In the genomic region with DNA sequence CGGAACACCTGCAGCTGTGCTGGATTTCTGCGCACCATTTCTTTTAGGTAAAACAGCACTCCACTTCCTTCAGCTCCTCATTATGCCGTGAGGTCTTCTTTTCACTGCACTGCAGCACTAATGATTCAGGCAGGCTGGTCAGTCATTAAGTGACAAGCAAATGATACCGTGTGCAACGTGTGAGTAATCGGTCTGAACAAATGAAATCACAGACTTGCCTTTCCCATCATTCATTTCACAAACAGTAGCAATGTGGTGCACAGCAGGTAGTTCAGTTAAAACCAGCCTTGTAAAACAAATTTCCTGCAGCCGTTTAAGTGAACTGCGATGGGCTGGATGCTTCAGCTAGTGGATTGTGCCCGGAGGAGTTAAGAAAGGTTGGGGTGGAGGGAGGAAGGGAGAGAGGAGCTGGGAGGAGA, we compare ENCODE assay signal across 21 cellular contexts.
A peak's percentile ranks its signal among the peaks of the same experiment; 100 is the strongest.
DNase-seq lines count a peak whose midpoint lies in the region; ATAC-seq and TF ChIP-seq lines count a peak whose summit lies in the region.
"Had no signal": no experiment of that assay in that cellular context is flagged by ENCODE, and none has a peak within 500 bp of the region (broad histone marks: within the 10 kb centered on the region; RNA-seq: fewer than 3 reads in every experiment).

No MANE protein-coding gene starts in this region.

- intact Hi-C loops in MCF 10A (cut with micrococcal nuclease) (no loop called here), breast epithelium (cut with DNase I; ENCODE audit: low total_unique reads) (no loop called here)

- CTCF ChIA-PET in MCF 10A (lab: Yijun Ruan, JAX), result interaction anchor here (1.0 kb wide), 1 partner anchor 400 kb away, joined by 4 read pairs; no protein-coding TSS in a partner anchor

- no peak overlapping the region for H3K4me3 ChIP-seq in breast epithelium
- H3K4me3 ChIP-seq: HAP-1, heart left ventricle, mucosa of descending colon, upper lobe of right lung had no signal

- no peaks in the 10 kb centered on the region for H3K9me3 Mint-ChIP-seq in MCF 10A (ENCODE audit: unreplicated experiment)
- H3K9me3 Mint-ChIP-seq in type B pancreatic cell, result no peaks in the 10 kb centered on the region
- H3K9me3 Mint-ChIP-seq: activated T-helper 1 cell treated with anti-CD3 and anti-CD28 coated beads, Interleukin-12 subunit alpha, Interleukin-12 subunit beta, Interleukin-2, Interleukin-4 antibody, amounts not matched to agents 30 ng/mL and 10 ng/mL and 1 ng/mL, durations not matched to agents 14 hours and 24 hours and 36 hours; CD4-positive, alpha-beta T cell had no signal

- H3K4me1 Mint-ChIP-seq in MCF 10A (ENCODE audit: insufficient read depth, unreplicated experiment) (no peaks in the 10 kb centered on the region), type B pancreatic cell (ENCODE audit: unreplicated experiment) (peaks cover 16% of the 10 kb centered on the region)

- H3K27ac Mint-ChIP-seq in MCF 10A (ENCODE audit: low read depth, unreplicated experiment) (no peak overlapping the region), type B pancreatic cell (no peak overlapping the region)
- H3K27ac Mint-ChIP-seq: activated T-helper 1 cell treated with anti-CD3 and anti-CD28 coated beads, Interleukin-12 subunit alpha, Interleukin-12 subunit beta, Interleukin-2, Interleukin-4 antibody, amounts not matched to agents 30 ng/mL and 10 ng/mL and 1 ng/mL, durations not matched to agents 14 hours and 24 hours and 36 hours; CD4-positive, alpha-beta T cell had no signal

- H3K4me3 Mint-ChIP-seq in MCF 10A (ENCODE audit: unreplicated experiment), result no peak overlapping the region
- peak overlapping the region; percentile 2 for H3K4me3 Mint-ChIP-seq in type B pancreatic cell
- H3K4me3 Mint-ChIP-seq: activated T-helper 1 cell treated with anti-CD3 and anti-CD28 coated beads, Interleukin-12 subunit alpha, Interleukin-12 subunit beta, Interleukin-2, Interleukin-4 antibody, amounts not matched to agents 30 ng/mL and 10 ng/mL and 1 ng/mL, durations not matched to agents 14 hours and 24 hours and 36 hours; CD4-positive, alpha-beta T cell had no signal

- H3K27ac ChIP-seq in breast epithelium (no peak overlapping the region), foreskin keratinocyte (no peak overlapping the region)
- H3K27ac ChIP-seq: heart left ventricle, upper lobe of right lung had no signal

- no peaks in the 10 kb centered on the region for H3K9me3 ChIP-seq in breast epithelium
- H3K9me3 ChIP-seq: HAP-1, heart left ventricle, mucosa of descending colon, upper lobe of right lung had no signal

- H3K4me1 ChIP-seq in breast epithelium (no peaks in the 10 kb centered on the region), foreskin keratinocyte (no peaks in the 10 kb centered on the region)
- H3K4me1 ChIP-seq: heart left ventricle, upper lobe of right lung had no signal

- ATAC-seq in foreskin keratinocyte, result peak; percentile 61
- ATAC-seq: heart left ventricle, mucosa of descending colon, upper lobe of right lung had no signal

- BruUV-seq in MCF 10A (replicated peaks; lab: Mats Ljungman, UMichigan), result no TSS peak

- H3K36me3 ChIP-seq in breast epithelium, result no peaks in the 10 kb centered on the region
- H3K36me3 ChIP-seq: HAP-1, heart left ventricle, upper lobe of right lung had no signal

- POLR2A ChIA-PET in MCF 10A (lab: Yijun Ruan, JAX), result interaction anchor here (1.3 kb wide), 1 partner anchor 14 kb away, joined by 3 read pairs; no protein-coding TSS in a partner anchor

- H3K36me3 Mint-ChIP-seq in MCF 10A (ENCODE audit: insufficient read depth, unreplicated experiment) (peaks cover 6% of the 10 kb centered on the region), type B pancreatic cell (no peaks in the 10 kb centered on the region)

- TF ChIP-seq POLR2A in breast epithelium (IDR thresholded peaks at IDR 0.05), result no peak

- TF ChIP-seq CTCF in MCF 10A (IDR thresholded peaks at IDR 0.05; ENCODE audit: unreplicated experiment) (no peak), breast epithelium (IDR thresholded peaks at IDR 0.05) (no peak), foreskin keratinocyte (conservative IDR thresholded peaks at IDR 0.05) (no peak), type B pancreatic cell (conservative IDR thresholded peaks at IDR 0.05) (no peak)

- H3K27me3 ChIP-seq in breast epithelium (no peaks in the 10 kb centered on the region), foreskin keratinocyte (peaks cover 6% of the 10 kb centered on the region)
- H3K27me3 ChIP-seq: upper lobe of right lung had no signal

- no peaks in the 10 kb centered on the region for H3K27me3 Mint-ChIP-seq in MCF 10A (ENCODE audit: insufficient read depth, unreplicated experiment)
- H3K27me3 Mint-ChIP-seq in type B pancreatic cell, result peaks cover 27% of the 10 kb centered on the region

- peak; percentile 1 for DNase-seq in MCF 10A (ENCODE audit: unreplicated experiment)
- DNase-seq in breast epithelium (ENCODE audit: low spot score in 2 of 2), result no peak
- peak; percentile 41 for DNase-seq in RKO (ENCODE audit: low spot score)
- DNase-seq in foreskin keratinocyte, result peak; percentile 9 to 18
- DNase-seq in type B pancreatic cell (ENCODE audit: extremely low spot score, unreplicated experiment), result no peak
- DNase-seq in effector CD4-positive, alpha-beta T cell, result no peak
- DNase-seq in AG20443 (ENCODE audit: low spot score), result no peak
- DNase-seq in activated CD8-positive, alpha-beta memory T cell treated with anti-CD3 and anti-CD28 coated beads for 24 hours, result no peak
- DNase-seq: CD4-positive, alpha-beta T cell; erythroblast; heart left ventricle; IMR-90; kidney; mucosa of descending colon; NCI-H446; OCI-M1; posterior cingulate gyrus; stimulated activated naive CD4-positive, alpha-beta T cell treated with Interleukin-2 at 50 U/mL for 16 hours; upper lobe of right lung had no signal

Comparison
In these comparisons a context has a peak if more than half of its experiments do, and no peak if none do; other contexts are left out.
1. DNase-seq: peak in MCF 10A (single experiment), RKO (single experiment) and foreskin keratinocyte (2 of 2); none in breast epithelium (0 of 2), type B pancreatic cell (single experiment), effector CD4-positive, alpha-beta T cell (single experiment), AG20443 (single experiment) and activated CD8-positive, alpha-beta memory T cell treated with anti-CD3 and anti-CD28 coated beads for 24 hours (single experiment).